ENCODE assay signal across 26 cellular contexts in the genomic region with DNA sequence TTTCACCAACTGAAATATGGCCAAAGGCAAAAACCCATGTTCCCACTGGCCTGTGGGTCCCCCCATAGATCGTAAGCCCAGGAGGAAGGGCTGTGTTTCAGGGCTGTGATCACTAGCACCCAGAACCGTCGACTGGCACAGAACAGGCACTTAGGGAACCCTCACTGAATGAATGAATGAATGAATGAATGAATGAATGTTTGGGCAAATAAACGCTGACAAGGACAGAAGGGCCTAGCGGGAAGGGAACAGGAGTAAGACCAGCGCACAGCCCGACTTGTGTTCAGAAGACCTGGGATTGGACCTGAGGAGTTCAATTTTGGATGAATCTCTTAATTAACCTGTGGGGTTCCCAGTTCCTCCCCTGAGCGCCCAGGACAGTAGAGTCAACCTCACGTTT.
DNase-seq lines count a peak whose midpoint lies in the region; ATAC-seq and TF ChIP-seq lines count a peak whose summit lies in the region.
"Had no signal": no experiment of that assay in that cellular context is flagged by ENCODE, and none has a peak within 500 bp of the region (broad histone marks: within the 10 kb centered on the region; RNA-seq: fewer than 3 reads in every experiment).

No MANE protein-coding gene starts in this region.

- H3K4me3 ChIP-seq in vagina: no peak overlapping the region
- H3K4me3 ChIP-seq: ascending aorta; BLaER1 treated with 17β-estradiol and CSF1 and Interleukin-3, amounts not matched to agents 10 nM and 100 nM; thoracic aorta had no signal

- no peaks in the 10 kb centered on the region for H3K27me3 ChIP-seq in vagina
- H3K27me3 ChIP-seq: ascending aorta; BLaER1 treated with 17β-estradiol and CSF1 and Interleukin-3, amounts not matched to agents 10 nM and 100 nM had no signal

- H3K9me3 Mint-ChIP-seq in activated T-helper 2 cell treated with anti-CD3 and anti-CD28 coated beads, Interferon-gamma antibody, Interleukin-2, Interleukin-4, amounts not matched to agents 10 μg/mL and 5 μg/mL and 100 μg/mL, durations not matched to agents 14 hours and 24 hours and 36 hours: no peaks in the 10 kb centered on the region
- H3K9me3 Mint-ChIP-seq: activated T-helper 1 cell treated with anti-CD3 and anti-CD28 coated beads, Interleukin-12 subunit alpha, Interleukin-12 subunit beta, Interleukin-2, Interleukin-4 antibody, amounts not matched to agents 30 ng/mL and 10 ng/mL and 1 ng/mL, durations not matched to agents 14 hours and 24 hours and 36 hours; memory B cell; stimulated activated effector memory CD8-positive, alpha-beta T cell treated with anti-CD3 and anti-CD28 coated beads, Interleukin-12 subunit alpha, Interleukin-12 subunit beta, amount 100 ng/mL, for 72 hours had no signal

- TF ChIP-seq CTCF in vagina (IDR thresholded peaks at IDR 0.05): no peak

- H3K27ac ChIP-seq in vagina: no peak overlapping the region
- H3K27ac ChIP-seq: ascending aorta; BLaER1 treated with 17β-estradiol and CSF1 and Interleukin-3, amounts not matched to agents 10 nM and 100 nM; epithelial cell of prostate; thoracic aorta had no signal

- H3K36me3 ChIP-seq in vagina: no peaks in the 10 kb centered on the region
- H3K36me3 ChIP-seq: ascending aorta; BLaER1 treated with 17β-estradiol and CSF1 and Interleukin-3, amounts not matched to agents 10 nM and 100 nM; thoracic aorta had no signal

- no peaks in the 10 kb centered on the region for H3K4me1 Mint-ChIP-seq in activated T-helper 2 cell treated with anti-CD3 and anti-CD28 coated beads, Interferon-gamma antibody, Interleukin-2, Interleukin-4, amounts not matched to agents 10 μg/mL and 5 μg/mL and 100 μg/mL, durations not matched to agents 14 hours and 24 hours and 36 hours (ENCODE audit: low read depth)
- H3K4me1 Mint-ChIP-seq: memory B cell; stimulated activated effector memory CD8-positive, alpha-beta T cell treated with anti-CD3 and anti-CD28 coated beads, Interleukin-12 subunit alpha, Interleukin-12 subunit beta, amount 100 ng/mL, for 72 hours had no signal

- no peaks in the 10 kb centered on the region for H3K27me3 Mint-ChIP-seq in activated T-helper 2 cell treated with anti-CD3 and anti-CD28 coated beads, Interferon-gamma antibody, Interleukin-2, Interleukin-4, amounts not matched to agents 10 μg/mL and 5 μg/mL and 100 μg/mL, durations not matched to agents 14 hours and 24 hours and 36 hours (ENCODE audit: low read depth)
- H3K27me3 Mint-ChIP-seq: activated naive CD8-positive, alpha-beta T cell; memory B cell had no signal

- no peak for TF ChIP-seq POLR2A in vagina (IDR thresholded peaks at IDR 0.05)

- H3K36me3 Mint-ChIP-seq in activated T-helper 2 cell treated with anti-CD3 and anti-CD28 coated beads, Interferon-gamma antibody, Interleukin-2, Interleukin-4, amounts not matched to agents 10 μg/mL and 5 μg/mL and 100 μg/mL, durations not matched to agents 14 hours and 24 hours and 36 hours (ENCODE audit: low read depth): no peaks in the 10 kb centered on the region
- H3K36me3 Mint-ChIP-seq: activated naive CD8-positive, alpha-beta T cell; memory B cell; stimulated activated effector memory CD8-positive, alpha-beta T cell treated with anti-CD3 and anti-CD28 coated beads, Interleukin-12 subunit alpha, Interleukin-12 subunit beta, amount 100 ng/mL, for 72 hours had no signal

- H3K4me3 Mint-ChIP-seq in activated T-helper 2 cell treated with anti-CD3 and anti-CD28 coated beads, Interferon-gamma antibody, Interleukin-2, Interleukin-4, amounts not matched to agents 10 μg/mL and 5 μg/mL and 100 μg/mL, durations not matched to agents 14 hours and 24 hours and 36 hours (ENCODE audit: low read depth): no peak overlapping the region
- H3K4me3 Mint-ChIP-seq: activated naive CD8-positive, alpha-beta T cell; activated T-helper 1 cell treated with anti-CD3 and anti-CD28 coated beads, Interleukin-12 subunit alpha, Interleukin-12 subunit beta, Interleukin-2, Interleukin-4 antibody, amounts not matched to agents 30 ng/mL and 10 ng/mL and 1 ng/mL, durations not matched to agents 14 hours and 24 hours and 36 hours; memory B cell; stimulated activated effector memory CD8-positive, alpha-beta T cell treated with anti-CD3 and anti-CD28 coated beads, Interleukin-12 subunit alpha, Interleukin-12 subunit beta, amount 100 ng/mL, for 72 hours had no signal

- ATAC-seq in left ventricle myocardium superior: no peak
- no peak for ATAC-seq in GM21723 (IDR thresholded peaks at IDR 0.05; ENCODE audit: unreplicated experiment)
- ATAC-seq: stimulated activated effector memory CD8-positive, alpha-beta T cell treated with anti-CD3 and anti-CD28 coated beads, Interleukin-12 subunit alpha, Interleukin-12 subunit beta, amount 100 ng/mL, for 72 hours had no signal

- H3K9me3 ChIP-seq in vagina: no peaks in the 10 kb centered on the region
- H3K9me3 ChIP-seq: ascending aorta, thoracic aorta had no signal

- intact Hi-C loops in cardiac septum (cut with DNase I) (no loop called here), left ventricle myocardium superior (cut with micrococcal nuclease) (no loop called here), vagina (cut with DNase I) (no loop called here)
- intact Hi-C loops in activated T-helper 2 cell treated with anti-CD3 and anti-CD28 coated beads, Interferon-gamma antibody, Interleukin-2, Interleukin-4, amounts not matched to agents 10 μg/mL and 5 μg/mL and 100 μg/mL, durations not matched to agents 14 hours and 24 hours and 36 hours (cut with micrococcal nuclease): no loop called here

- DNase-seq in cardiac septum (ENCODE audit: low spot score) (peak; percentile 33), left ventricle myocardium superior (no peak), mucosa of gallbladder (ENCODE audit: low spot score) (peak; percentile 6), vagina (ENCODE audit: extremely low spot score in 2 of 2) (peak; percentile 56 to 79), kidney glomerular epithelial cell (lab: John Stamatoyannopoulos, UW) (no peak), superior temporal gyrus (ENCODE audit: extremely low spot score) (no peak)
- DNase-seq in activated T-helper 2 cell treated with anti-CD3 and anti-CD28 coated beads, Interferon-gamma antibody, Interleukin-2, Interleukin-4, amounts not matched to agents 10 μg/mL and 5 μg/mL and 100 μg/mL, durations not matched to agents 14 hours and 24 hours and 36 hours (ENCODE audit: low spot score): no peak
- DNase-seq: activated CD4-positive, CD25-positive, alpha-beta regulatory T cell; COR-L47; DND-41; glutamatergic neuron; H7; NCI-H1105; NCI-H2081; NCI-H345; NCI-H748 treated with DMSO at 0.1 percent for 48 hours; small intestine had no signal

- peak overlapping the region; percentile 57 for H3K27ac Mint-ChIP-seq in activated T-helper 2 cell treated with anti-CD3 and anti-CD28 coated beads, Interferon-gamma antibody, Interleukin-2, Interleukin-4, amounts not matched to agents 10 μg/mL and 5 μg/mL and 100 μg/mL, durations not matched to agents 14 hours and 24 hours and 36 hours
- H3K27ac Mint-ChIP-seq: activated naive CD8-positive, alpha-beta T cell; activated T-helper 1 cell treated with anti-CD3 and anti-CD28 coated beads, Interleukin-12 subunit alpha, Interleukin-12 subunit beta, Interleukin-2, Interleukin-4 antibody, amounts not matched to agents 30 ng/mL and 10 ng/mL and 1 ng/mL, durations not matched to agents 14 hours and 24 hours and 36 hours; memory B cell; stimulated activated effector memory CD8-positive, alpha-beta T cell treated with anti-CD3 and anti-CD28 coated beads, Interleukin-12 subunit alpha, Interleukin-12 subunit beta, amount 100 ng/mL, for 72 hours had no signal

- no peaks in the 10 kb centered on the region for H3K4me1 ChIP-seq in vagina
- H3K4me1 ChIP-seq: ascending aorta had no signal

Comparison
In these comparisons a context has a peak if more than half of its experiments do, and no peak if none do; other contexts are left out.
1. DNase-seq: peak in cardiac septum (single experiment), mucosa of gallbladder (single experiment) and vagina (2 of 2); none in left ventricle myocardium superior (single experiment), activated T-helper 2 cell treated with anti-CD3 and anti-CD28 coated beads, Interferon-gamma antibody, Interleukin-2, Interleukin-4, amounts not matched to agents 10 μg/mL and 5 μg/mL and 100 μg/mL, durations not matched to agents 14 hours and 24 hours and 36 hours (single experiment), kidney glomerular epithelial cell (single experiment) and superior temporal gyrus (single experiment).